In the genomic region with DNA sequence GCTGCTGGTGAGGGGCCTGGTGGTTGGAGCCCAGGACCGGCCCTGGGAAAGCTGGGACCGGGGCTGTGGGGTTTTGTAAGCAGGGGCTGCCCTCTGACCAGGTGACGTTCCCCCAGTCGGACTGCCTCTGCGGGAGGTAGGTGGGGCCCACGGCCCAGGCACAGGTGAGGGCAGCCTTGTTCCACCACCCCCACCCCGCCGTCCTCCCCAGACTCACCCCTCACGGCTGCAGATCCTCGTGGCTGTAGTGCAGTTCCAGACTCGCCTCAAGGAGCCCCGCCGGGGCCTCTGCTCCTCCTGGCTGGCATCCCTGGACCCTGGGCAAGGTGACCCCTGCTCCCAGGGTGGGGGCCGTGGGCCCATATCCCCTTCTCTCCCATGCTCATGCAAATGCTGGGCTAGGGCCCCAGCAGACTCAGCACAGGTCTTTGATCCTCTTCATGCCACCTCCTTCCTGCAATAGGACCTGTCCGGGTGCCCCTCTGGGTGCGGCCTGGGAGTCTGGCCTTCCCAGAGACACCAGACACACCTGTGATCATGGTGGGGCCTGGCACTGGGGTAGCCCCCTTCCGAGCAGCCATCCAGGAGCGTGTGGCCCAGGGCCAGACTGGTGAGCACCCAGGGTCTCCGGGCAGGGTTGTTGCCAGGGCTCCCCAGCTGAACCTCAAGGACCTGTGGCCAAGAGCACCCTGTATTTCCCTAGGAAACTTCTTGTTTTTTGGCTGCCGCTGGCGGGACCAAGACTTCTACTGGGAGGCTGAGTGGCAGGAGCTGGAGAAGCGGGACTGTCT, we compare ENCODE assay signal across 1 cellular context.
TF ChIP-seq lines count a peak whose summit lies in the region.

No MANE protein-coding gene starts in this region.

TF ChIP-seq in HEK293, 187 proteins besides CTCF, POLR2A, EP300 and RAD21:
- TF ChIP-seq SCRT2 (tag by site-specific recombination; IDR thresholded peaks at IDR 0.05) = peak; percentile 2; the same call in 1 of the 2 replicates
- TF ChIP-seq MEIS1 (CRISPR knock-in tag; IDR thresholded peaks at IDR 0.05; ENCODE audit: borderline replicate concordance) = no peak
